Comparison of ENCODE assay signal across 1 cellular context in genomic region chr19:36141039-36141914, GRCh38.
TF ChIP-seq lines count a peak whose summit lies in the region.

No MANE protein-coding gene starts in this region.

TF ChIP-seq in K562, 482 proteins besides CTCF, POLR2A, EP300 and RAD21:
- peak; percentile 52; the same call in 1 of the 2 replicates for TF ChIP-seq HMBOX1 (IDR thresholded peaks at IDR 0.05)
- TF ChIP-seq YBX1 (IDR thresholded peaks at IDR 0.05) = no peak
- peak; percentile 59 for TF ChIP-seq TBP (optimal IDR thresholded peaks at IDR 0.05; ENCODE audit: low read depth, low read length)
- no peak for TF ChIP-seq POU5F1 (IDR thresholded peaks at IDR 0.05; ENCODE audit: borderline replicate concordance, low read depth, low read length, partially characterized antibody)
- no peak for TF ChIP-seq TAF15 (IDR thresholded peaks at IDR 0.05; ENCODE audit: low read depth, low read length)
- TF ChIP-seq SUPT5H (IDR thresholded peaks at IDR 0.05) = peak; percentile 24; the same call in 1 of the 2 replicates
- TF ChIP-seq NR2C2 (CRISPR knock-in tag; IDR thresholded peaks at IDR 0.05) = no peak
- TF ChIP-seq NR2C2 (tag; IDR thresholded peaks at IDR 0.05) = no peak
- TF ChIP-seq, protein P1, sequence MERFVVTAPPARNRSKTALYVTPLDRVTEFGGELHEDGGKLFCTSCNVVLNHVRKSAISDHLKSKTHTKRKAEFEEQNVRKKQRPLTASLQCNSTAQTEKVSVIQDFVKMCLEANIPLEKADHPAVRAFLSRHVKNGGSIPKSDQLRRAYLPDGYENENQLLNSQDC (CRISPR knock-in tag; IDR thresholded peaks at IDR 0.05) = no peak
- TF ChIP-seq HNRNPK (IDR thresholded peaks at IDR 0.05; ENCODE audit: low read depth, low read length, poor library complexity, severe bottlenecking) = no peak
- no peak for TF ChIP-seq STAT5B (CRISPR knock-in tag; IDR thresholded peaks at IDR 0.05)
- TF ChIP-seq IFI16 (CRISPR knock-in tag; IDR thresholded peaks at IDR 0.05) = no peak
- TF ChIP-seq IRF2 (CRISPR knock-in tag; IDR thresholded peaks at IDR 0.05) = 0 out of 2 replicates have a peak, but pooled peaks have one; percentile 36
- TF ChIP-seq, protein P2, sequence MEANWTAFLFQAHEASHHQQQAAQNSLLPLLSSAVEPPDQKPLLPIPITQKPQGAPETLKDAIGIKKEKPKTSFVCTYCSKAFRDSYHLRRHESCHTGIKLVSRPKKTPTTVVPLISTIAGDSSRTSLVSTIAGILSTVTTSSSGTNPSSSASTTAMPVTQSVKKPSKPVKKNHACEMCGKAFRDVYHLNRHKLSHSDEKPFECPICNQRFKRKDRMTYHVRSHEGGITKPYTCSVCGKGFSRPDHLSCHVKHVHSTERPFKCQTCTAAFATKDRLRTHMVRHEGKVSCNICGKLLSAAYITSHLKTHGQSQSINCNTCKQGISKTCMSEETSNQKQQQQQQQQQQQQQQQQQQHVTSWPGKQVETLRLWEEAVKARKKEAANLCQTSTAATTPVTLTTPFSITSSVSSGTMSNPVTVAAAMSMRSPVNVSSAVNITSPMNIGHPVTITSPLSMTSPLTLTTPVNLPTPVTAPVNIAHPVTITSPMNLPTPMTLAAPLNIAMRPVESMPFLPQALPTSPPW (CRISPR knock-in tag; IDR thresholded peaks at IDR 0.05) = no peak
- TF ChIP-seq, protein P3, sequence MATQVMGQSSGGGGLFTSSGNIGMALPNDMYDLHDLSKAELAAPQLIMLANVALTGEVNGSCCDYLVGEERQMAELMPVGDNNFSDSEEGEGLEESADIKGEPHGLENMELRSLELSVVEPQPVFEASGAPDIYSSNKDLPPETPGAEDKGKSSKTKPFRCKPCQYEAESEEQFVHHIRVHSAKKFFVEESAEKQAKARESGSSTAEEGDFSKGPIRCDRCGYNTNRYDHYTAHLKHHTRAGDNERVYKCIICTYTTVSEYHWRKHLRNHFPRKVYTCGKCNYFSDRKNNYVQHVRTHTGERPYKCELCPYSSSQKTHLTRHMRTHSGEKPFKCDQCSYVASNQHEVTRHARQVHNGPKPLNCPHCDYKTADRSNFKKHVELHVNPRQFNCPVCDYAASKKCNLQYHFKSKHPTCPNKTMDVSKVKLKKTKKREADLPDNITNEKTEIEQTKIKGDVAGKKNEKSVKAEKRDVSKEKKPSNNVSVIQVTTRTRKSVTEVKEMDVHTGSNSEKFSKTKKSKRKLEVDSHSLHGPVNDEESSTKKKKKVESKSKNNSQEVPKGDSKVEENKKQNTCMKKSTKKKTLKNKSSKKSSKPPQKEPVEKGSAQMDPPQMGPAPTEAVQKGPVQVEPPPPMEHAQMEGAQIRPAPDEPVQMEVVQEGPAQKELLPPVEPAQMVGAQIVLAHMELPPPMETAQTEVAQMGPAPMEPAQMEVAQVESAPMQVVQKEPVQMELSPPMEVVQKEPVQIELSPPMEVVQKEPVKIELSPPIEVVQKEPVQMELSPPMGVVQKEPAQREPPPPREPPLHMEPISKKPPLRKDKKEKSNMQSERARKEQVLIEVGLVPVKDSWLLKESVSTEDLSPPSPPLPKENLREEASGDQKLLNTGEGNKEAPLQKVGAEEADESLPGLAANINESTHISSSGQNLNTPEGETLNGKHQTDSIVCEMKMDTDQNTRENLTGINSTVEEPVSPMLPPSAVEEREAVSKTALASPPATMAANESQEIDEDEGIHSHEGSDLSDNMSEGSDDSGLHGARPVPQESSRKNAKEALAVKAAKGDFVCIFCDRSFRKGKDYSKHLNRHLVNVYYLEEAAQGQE (CRISPR knock-in tag; IDR thresholded peaks at IDR 0.05; ENCODE audit: low read depth) = no peak
- peak; percentile 13 to 83 (median 70) for TF ChIP-seq YY1 (IDR thresholded peaks at IDR 0.05; ENCODE audit: borderline replicate concordance in 1 of 3, control insufficient read depth in 1 of 3, extremely low read depth in 1 of 3, insufficient read depth in 3 of 3, insufficient read length in 1 of 3, insufficient replicate concordance in 2 of 3, low read depth in 1 of 3, low read length in 2 of 3)
- TF ChIP-seq, protein P4, sequence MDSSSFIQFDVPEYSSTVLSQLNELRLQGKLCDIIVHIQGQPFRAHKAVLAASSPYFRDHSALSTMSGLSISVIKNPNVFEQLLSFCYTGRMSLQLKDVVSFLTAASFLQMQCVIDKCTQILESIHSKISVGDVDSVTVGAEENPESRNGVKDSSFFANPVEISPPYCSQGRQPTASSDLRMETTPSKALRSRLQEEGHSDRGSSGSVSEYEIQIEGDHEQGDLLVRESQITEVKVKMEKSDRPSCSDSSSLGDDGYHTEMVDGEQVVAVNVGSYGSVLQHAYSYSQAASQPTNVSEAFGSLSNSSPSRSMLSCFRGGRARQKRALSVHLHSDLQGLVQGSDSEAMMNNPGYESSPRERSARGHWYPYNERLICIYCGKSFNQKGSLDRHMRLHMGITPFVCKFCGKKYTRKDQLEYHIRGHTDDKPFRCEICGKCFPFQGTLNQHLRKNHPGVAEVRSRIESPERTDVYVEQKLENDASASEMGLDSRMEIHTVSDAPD (CRISPR knock-in tag; IDR thresholded peaks at IDR 0.05) = 0 out of 2 replicates have a peak, but pooled peaks have one; percentile 16
- TF ChIP-seq, protein P5, sequence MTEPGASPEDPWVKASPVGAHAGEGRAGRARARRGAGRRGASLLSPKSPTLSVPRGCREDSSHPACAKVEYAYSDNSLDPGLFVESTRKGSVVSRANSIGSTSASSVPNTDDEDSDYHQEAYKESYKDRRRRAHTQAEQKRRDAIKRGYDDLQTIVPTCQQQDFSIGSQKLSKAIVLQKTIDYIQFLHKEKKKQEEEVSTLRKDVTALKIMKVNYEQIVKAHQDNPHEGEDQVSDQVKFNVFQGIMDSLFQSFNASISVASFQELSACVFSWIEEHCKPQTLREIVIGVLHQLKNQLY (CRISPR knock-in tag; conservative IDR thresholded peaks at IDR 0.05) = no peak
- TF ChIP-seq PHTF2 (CRISPR knock-in tag; IDR thresholded peaks at IDR 0.05) = no peak
- TF ChIP-seq THRAP3 (IDR thresholded peaks at IDR 0.05; ENCODE audit: borderline replicate concordance) = no peak
- 0 out of 2 replicates have a peak, but pooled peaks have one; percentile 82 for TF ChIP-seq HDGF (IDR thresholded peaks at IDR 0.05)
- TF ChIP-seq JUND (IDR thresholded peaks at IDR 0.05; ENCODE audit: borderline replicate concordance, low read depth, low read length) = 0 out of 2 replicates have a peak, but pooled peaks have one; percentile 5
- no peak for TF ChIP-seq JUND (tag; IDR thresholded peaks at IDR 0.05; ENCODE audit: borderline replicate concordance, low read depth, low read length)
- peak; percentile 81 to 84 for TF ChIP-seq NRF1 (conservative IDR thresholded peaks at IDR 0.05 in 1 of 2, IDR thresholded peaks at IDR 0.05 in 1 of 2)
- TF ChIP-seq TAF1 (IDR thresholded peaks at IDR 0.05; ENCODE audit: control insufficient read depth, extremely low read depth, insufficient read depth, low read length, severe bottlenecking) = peak; percentile 49
- peak; percentile 63 for TF ChIP-seq POLR2G (IDR thresholded peaks at IDR 0.05; ENCODE audit: low read depth, low read length)
- TF ChIP-seq NKRF (IDR thresholded peaks at IDR 0.05; ENCODE audit: borderline replicate concordance) = no peak
- peak; percentile 13 for TF ChIP-seq RBFOX2 (IDR thresholded peaks at IDR 0.05; ENCODE audit: low read depth, low read length)
- no peak for TF ChIP-seq KDM2B (CRISPR knock-in tag; IDR thresholded peaks at IDR 0.05)
- TF ChIP-seq MEF2A (IDR thresholded peaks at IDR 0.05; ENCODE audit: control insufficient read depth, low read depth, low read length) = peak; percentile 17; the same call in 1 of the 2 replicates
- no peak for TF ChIP-seq RBM14 (IDR thresholded peaks at IDR 0.05; ENCODE audit: borderline replicate concordance, insufficient read depth, low read depth, low read length)
- no peak for TF ChIP-seq PTRF (tag; IDR thresholded peaks at IDR 0.05)
TF ChIP-seq in K562: peak in this region for 13.
